Comparison of ENCODE assay signal across 25 cellular contexts in genomic region chr9:79461735-79462134, GRCh38.
"Had no signal": no experiment of that assay in that cellular context is flagged by ENCODE, and none has a peak within 500 bp of the region (broad histone marks: within the 10 kb centered on the region; RNA-seq: fewer than 3 reads in every experiment).

No MANE protein-coding gene starts in this region.

- H3K9me3 ChIP-seq: MG63, Peyer's patch, SJSA1 had no signal

- H3K4me2 ChIP-seq: PC-9 had no signal

- H3K9me3 Mint-ChIP-seq: T-cell had no signal

- H3K4me3 ChIP-seq: MG63, PC-9, Peyer's patch, SJSA1 had no signal

- H3K4me1 ChIP-seq: Peyer's patch, SJSA1 had no signal

- H3K36me3 Mint-ChIP-seq: T-cell had no signal

- H2AFZ ChIP-seq: PC-9 had no signal

- H3K27me3 ChIP-seq: MG63, Peyer's patch, SJSA1 had no signal

- H3K4me1 Mint-ChIP-seq: T-cell had no signal

- H3K27ac ChIP-seq: PC-9, Peyer's patch, SJSA1 had no signal

- H3K4me3 Mint-ChIP-seq: T-cell had no signal

- FAIRE-seq: HepG2 had no signal

- H3K27ac Mint-ChIP-seq: T-cell had no signal

- H3K36me3 ChIP-seq: MG63, Peyer's patch, SJSA1 had no signal

- DNase-seq: IMR-90; KG1; MG63; NCI-H1092; NCI-H1105 treated with DMSO at 0.1 percent for 48 hours; NCI-H1417 treated with DMSO at 0.1 percent for 48 hours; NCI-H146; NCI-H1694 treated with DMSO at 0.1 percent for 48 hours; NCI-H2029; NCI-H2081 treated with DMSO at 0.1 percent for 48 hours; NCI-H2171; NCI-H226; NCI-H446; NCI-H510A; NCI-H524 treated with DMSO at 0.1 percent for 48 hours; NCI-H69; NCI-H774; NK-92 treated with Interleukin-12 subunit alpha and Interleukin-12 subunit beta, amount 100 ng/mL, for 24 hours; PC-9; Peyer's patch; SHP77 treated with DMSO at 0.1 percent for 48 hours; SW 1271; T-cell had no signal
